8 cellular contexts compared by ENCODE assay signal in the genomic region with DNA sequence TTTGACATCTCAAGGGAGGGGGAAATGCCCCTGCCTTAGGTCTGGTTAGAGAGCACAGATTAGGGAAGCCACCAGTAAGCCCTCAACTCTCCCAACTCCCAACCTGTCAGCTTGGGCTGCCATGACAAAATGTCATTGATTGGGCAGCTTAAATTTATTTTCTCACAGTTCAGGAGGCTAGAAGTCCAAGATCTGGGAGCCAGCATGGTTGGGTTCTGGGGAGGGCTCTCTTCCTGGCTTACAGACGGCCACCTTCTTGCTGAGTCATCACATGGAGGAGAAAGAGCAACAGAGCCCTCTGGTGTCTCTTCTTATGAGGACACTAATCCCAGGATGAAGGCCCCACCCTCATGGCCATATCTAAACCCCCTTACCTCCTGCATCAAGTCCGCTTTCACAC. TPM values are rescaled to one million over a fixed set of nuclear protein-coding genes. Genes with fewer than 3 reads are reported as not detected.
DNase-seq lines count a peak whose midpoint lies in the region; ATAC-seq and TF ChIP-seq lines count a peak whose summit lies in the region.

No MANE protein-coding gene starts in this region.

- WGBS in heart right ventricle, 2 donors, result 50% methylated on average over 2 of the region's 2 CpGs

- peak; percentile 37 for TF ChIP-seq CTCF in NB4 (IDR thresholded peaks at IDR 0.05; ENCODE audit: low read depth, low read length)
- TF ChIP-seq CTCF in heart right ventricle (IDR thresholded peaks at IDR 0.05), result peak in 7 of 9 donors; percentile 27 to 49 (median 37)

- ATAC-seq in heart right ventricle (no peak), HG02571 (IDR thresholded peaks at IDR 0.05; ENCODE audit: unreplicated experiment) (no peak)

- no peaks in the 10 kb centered on the region for H3K27me3 ChIP-seq in heart right ventricle

- intact Hi-C loops in heart right ventricle (cut with DNase I), result loop anchor here in 4 of 10 donors (1.0 to 10.0 kb wide), 4 partner anchors 76 to 81 kb away; no protein-coding TSS in a partner anchor

- peaks cover 0 to 18% (median 4%) of the 10 kb centered on the region in 9 donors for H3K4me1 ChIP-seq in heart right ventricle

- H3K27ac ChIP-seq in heart right ventricle, result no peak overlapping the region

- no peak for TF ChIP-seq POLR2A in NB4 (IDR thresholded peaks at IDR 0.05; ENCODE audit: extremely low read depth, insufficient read length)

- H3K9me3 ChIP-seq in heart right ventricle, result peaks cover 0 to 12% (median 8%) of the 10 kb centered on the region in 11 donors

- H3K36me3 ChIP-seq in heart right ventricle, result no peaks in the 10 kb centered on the region

- no peak overlapping the region for H3K4me3 ChIP-seq in NB4 (ENCODE audit: low read depth, low read length)
- no peak overlapping the region for H3K4me3 ChIP-seq in heart right ventricle

- peak; percentile 76 for DNase-seq in activated effector memory CD4-positive, alpha-beta T cell treated with anti-CD3 and anti-CD28 coated beads, Interleukin-2, amount 50 U/mL, for 16 hours
- no peak for DNase-seq in activated effector memory CD4-positive, alpha-beta T cell treated with Interleukin-2 at 50 U/mL for 16 hours
- DNase-seq in NB4 (ENCODE audit: low read depth), result peak; percentile 67
- DNase-seq in activated CD8-positive, alpha-beta memory T cell treated with anti-CD3 and anti-CD28 coated beads, Interleukin-2, amount 50 U/mL, for 4 hours, result peak; percentile 53
- DNase-seq in heart right ventricle, result no peak
- peak in 5 of 6 experiments; percentile 22 to 65 (median 30) for DNase-seq in stimulated activated naive CD4-positive, alpha-beta T cell (lab: John Stamatoyannopoulos, UW)
- DNase-seq in HuH-7.5 (ENCODE audit: low spot score), result no peak

RNA-seq across cellular contexts. Expression of a gene that starts 24.2 kb away (rescaled TPM):
- 10 to 100 TPM; 30.3 to 83.3 (median 40.0) TPM for total RNA-seq in heart right ventricle
- 10 to 100 TPM; 26.7 to 34.8 TPM for polyA plus RNA-seq in heart right ventricle

RNA-seq across cellular contexts. Expression of a gene that starts 25.6 kb away (rescaled TPM):
- 10 to 100 TPM in 9 of 10 donors, 1 to 10 TPM in 1; 7.0 to 38.8 (median 16.5) TPM for total RNA-seq in heart right ventricle
- 10 to 100 TPM; 38.8 to 47.9 TPM for polyA plus RNA-seq in heart right ventricle

Comparison
In these comparisons a context has a peak if more than half of its experiments do, and no peak if none do; other contexts are left out.
1. DNase-seq: peak in activated effector memory CD4-positive, alpha-beta T cell treated with anti-CD3 and anti-CD28 coated beads, Interleukin-2, amount 50 U/mL, for 16 hours (single experiment), NB4 (single experiment), activated CD8-positive, alpha-beta memory T cell treated with anti-CD3 and anti-CD28 coated beads, Interleukin-2, amount 50 U/mL, for 4 hours (single experiment) and stimulated activated naive CD4-positive, alpha-beta T cell (5 of 6); none in activated effector memory CD4-positive, alpha-beta T cell treated with Interleukin-2 at 50 U/mL for 16 hours (single experiment), heart right ventricle (0 of 2) and HuH-7.5 (single experiment).